ENCODE assay signal across 8 cellular contexts in genomic region chr1:212671342-212672031, GRCh38. TPM values are rescaled to one million over a fixed set of nuclear protein-coding genes. Genes with fewer than 3 reads are reported as not detected.
DNase-seq lines count a peak whose midpoint lies in the region; ATAC-seq and TF ChIP-seq lines count a peak whose summit lies in the region.

No MANE protein-coding gene starts in this region.

- intact Hi-C loops in cardiac septum (cut with DNase I), result no loop called here

- H3K4me1 ChIP-seq in GM23338 (ENCODE audit: insufficient read depth) (peaks cover 12% of the 10 kb centered on the region), skeletal muscle satellite cell (ENCODE audit: control insufficient read depth, insufficient read depth, low read length) (peaks cover 41% of the 10 kb centered on the region)

- ATAC-seq in GM23338 (peak; percentile 46), HG03521 (IDR thresholded peaks at IDR 0.05; ENCODE audit: unreplicated experiment) (no peak)

- H3K4me3 Mint-ChIP-seq in GM23338, result no peak overlapping the region

- H3K9ac ChIP-seq in skeletal muscle satellite cell (ENCODE audit: low read depth, low read length), result peak overlapping the region; percentile 50

- H3K36me3 Mint-ChIP-seq in GM23338 (ENCODE audit: low read depth), result no peaks in the 10 kb centered on the region

- H3K4me2 ChIP-seq in GM23338, result peak overlapping the region; percentile 61
- H3K4me2 ChIP-seq in skeletal muscle satellite cell (ENCODE audit: low read length), result peak overlapping the region; percentile 78

- H3F3A ChIP-seq in GM23338 (replicated peaks; ENCODE audit: low read depth), result no peaks in the 10 kb centered on the region

- H3K9me3 Mint-ChIP-seq in GM23338, result no peaks in the 10 kb centered on the region

- no peaks in the 10 kb centered on the region for H3K9me3 ChIP-seq in skeletal muscle satellite cell (replicated peaks; ENCODE audit: low read length)

- H2AFZ ChIP-seq in GM23338, result peak overlapping the region; percentile 58

- H3K4me1 Mint-ChIP-seq in GM23338, result peaks cover 38% of the 10 kb centered on the region

- no peaks in the 10 kb centered on the region for H4K20me1 ChIP-seq in GM23338 (replicated peaks; ENCODE audit: insufficient read depth)

- H3K9me2 ChIP-seq in GM23338 (ENCODE audit: insufficient read depth), result no peaks in the 10 kb centered on the region

- H3K36me3 ChIP-seq in GM23338 (ENCODE audit: insufficient read depth) (no peaks in the 10 kb centered on the region), skeletal muscle satellite cell (ENCODE audit: insufficient read depth, low read length) (no peaks in the 10 kb centered on the region)

- no peaks in the 10 kb centered on the region for H3K79me2 ChIP-seq in GM23338 (replicated peaks; ENCODE audit: insufficient read depth)

- H3K27me3 ChIP-seq in GM23338 (ENCODE audit: insufficient read depth) (peaks cover 3% of the 10 kb centered on the region; the same call in 1 of the 2 replicates), skeletal muscle satellite cell (ENCODE audit: control insufficient read depth, insufficient read depth, low read length) (no peaks in the 10 kb centered on the region)

- H3K4me3 ChIP-seq in GM23338 (no peak overlapping the region), skeletal muscle satellite cell (ENCODE audit: low read length) (peak overlapping the region; percentile 48)

- DNase-seq in CD1c-positive myeloid dendritic cell (ENCODE audit: extremely low spot score) (peak; percentile 95), GM23338 (ENCODE audit: low spot score) (peak; percentile 34), NCI-H1694 treated with DMSO at 0.1 percent for 48 hours (lab: John Stamatoyannopoulos, UW) (peak; percentile 71), T1000 (lab: John Stamatoyannopoulos, UW) (peak; percentile 64), cardiac septum (ENCODE audit: low spot score) (peak; percentile 83), NCI-H128 (lab: John Stamatoyannopoulos, UW; ENCODE audit: unreplicated experiment) (no peak)

- peak overlapping the region; percentile 76 for H3K27ac Mint-ChIP-seq in GM23338

- peaks cover 6% of the 10 kb centered on the region for H3K27me3 Mint-ChIP-seq in GM23338 (ENCODE audit: insufficient read depth, low read depth, poor library complexity)

- 0 out of 2 replicates have a peak overlapping the region, but pooled peaks have one; percentile 10 for H3K27ac ChIP-seq in GM23338 (ENCODE audit: low read depth)

- no peak for TF ChIP-seq CTCF in GM23338 (conservative IDR thresholded peaks at IDR 0.05; ENCODE audit: low read depth in 2 of 2)

TF ChIP-seq in GM23338, 12 proteins besides CTCF, POLR2A, EP300 and RAD21 (continues in another document):
- TF ChIP-seq JUNB (IDR thresholded peaks at IDR 0.05; ENCODE audit: unreplicated experiment), result no peak
- no peak for TF ChIP-seq EZH2 (IDR thresholded peaks at IDR 0.05; ENCODE audit: low read depth, unreplicated experiment)
- no peak for TF ChIP-seq ZNF462 (CRISPR knock-in tag; IDR thresholded peaks at IDR 0.05)
- no peak for TF ChIP-seq ZNF331 (CRISPR knock-in tag; IDR thresholded peaks at IDR 0.05; ENCODE audit: low read depth)
- TF ChIP-seq STAT1 (IDR thresholded peaks at IDR 0.05; ENCODE audit: unreplicated experiment), result no peak
- no peak for TF ChIP-seq ZNF114 (CRISPR knock-in tag; IDR thresholded peaks at IDR 0.05)
- no peak for TF ChIP-seq POLR2AphosphoS5 (IDR thresholded peaks at IDR 0.05; ENCODE audit: low read depth)
- no peak for TF ChIP-seq ETS1 (IDR thresholded peaks at IDR 0.05)

RNA-seq across cellular contexts. Expression of gene BATF3, which starts 28.2 kb away (rescaled TPM):
- 3.6 and 6.8 TPM in 2 replicates for total RNA-seq in GM23338 (2014; rRNA removed; shearing (Covaris generic))
- 7.8 and 8.6 TPM in 2 replicates for polyA plus RNA-seq in GM23338 (2016; fragmentation: Nextera tagmentation; extraction: Ambion mirVana)
- total RNA-seq in cardiac septum, result 1.9 TPM
- 1.7 and 4.8 TPM in 2 replicates for total RNA-seq in skeletal muscle satellite cell (2012; rRNA removed)
